In the genomic region with DNA sequence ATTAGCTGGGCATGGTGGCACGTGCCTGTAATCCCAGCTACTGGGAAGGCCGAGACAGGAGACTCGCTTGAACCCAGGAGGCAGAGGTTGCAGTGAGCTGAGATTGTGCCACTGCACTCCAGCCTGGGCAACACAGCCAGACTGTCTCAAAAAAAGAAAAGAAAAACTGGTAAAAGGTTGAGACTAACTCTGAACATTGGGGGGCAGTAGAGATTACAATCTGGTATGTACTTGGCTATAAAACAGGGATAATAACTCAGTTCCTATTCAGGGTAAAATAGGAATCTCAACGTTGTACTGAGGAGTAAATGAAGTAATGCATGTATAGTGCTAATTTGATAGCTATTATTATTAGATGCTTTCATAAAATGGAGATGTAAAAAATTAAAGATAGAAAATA, we compare ENCODE assay signal across 1 cellular context.
TF ChIP-seq lines count a peak whose summit lies in the region.

No MANE protein-coding gene starts in this region.

TF ChIP-seq in liver, 16 proteins besides CTCF, POLR2A, EP300 and RAD21 (continued from another document):
- TF ChIP-seq, protein P1, sequence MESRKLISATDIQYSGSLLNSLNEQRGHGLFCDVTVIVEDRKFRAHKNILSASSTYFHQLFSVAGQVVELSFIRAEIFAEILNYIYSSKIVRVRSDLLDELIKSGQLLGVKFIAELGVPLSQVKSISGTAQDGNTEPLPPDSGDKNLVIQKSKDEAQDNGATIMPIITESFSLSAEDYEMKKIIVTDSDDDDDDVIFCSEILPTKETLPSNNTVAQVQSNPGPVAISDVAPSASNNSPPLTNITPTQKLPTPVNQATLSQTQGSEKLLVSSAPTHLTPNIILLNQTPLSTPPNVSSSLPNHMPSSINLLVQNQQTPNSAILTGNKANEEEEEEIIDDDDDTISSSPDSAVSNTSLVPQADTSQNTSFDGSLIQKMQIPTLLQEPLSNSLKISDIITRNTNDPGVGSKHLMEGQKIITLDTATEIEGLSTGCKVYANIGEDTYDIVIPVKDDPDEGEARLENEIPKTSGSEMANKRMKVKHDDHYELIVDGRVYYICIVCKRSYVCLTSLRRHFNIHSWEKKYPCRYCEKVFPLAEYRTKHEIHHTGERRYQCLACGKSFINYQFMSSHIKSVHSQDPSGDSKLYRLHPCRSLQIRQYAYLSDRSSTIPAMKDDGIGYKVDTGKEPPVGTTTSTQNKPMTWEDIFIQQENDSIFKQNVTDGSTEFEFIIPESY (IDR thresholded peaks at IDR 0.05), result no peak
- no peak for TF ChIP-seq JUND (IDR thresholded peaks at IDR 0.05)
- TF ChIP-seq FOXA1 (IDR thresholded peaks at IDR 0.05), result no peak
- TF ChIP-seq HNF4G (IDR thresholded peaks at IDR 0.05), result no peak
- TF ChIP-seq, protein P2, sequence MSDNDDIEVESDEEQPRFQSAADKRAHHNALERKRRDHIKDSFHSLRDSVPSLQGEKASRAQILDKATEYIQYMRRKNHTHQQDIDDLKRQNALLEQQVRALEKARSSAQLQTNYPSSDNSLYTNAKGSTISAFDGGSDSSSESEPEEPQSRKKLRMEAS (IDR thresholded peaks at IDR 0.05), result no peak
- no peak for TF ChIP-seq SP1 (IDR thresholded peaks at IDR 0.05)
- no peak for TF ChIP-seq HNF4A (conservative IDR thresholded peaks at IDR 0.05)
- TF ChIP-seq, protein P3, sequence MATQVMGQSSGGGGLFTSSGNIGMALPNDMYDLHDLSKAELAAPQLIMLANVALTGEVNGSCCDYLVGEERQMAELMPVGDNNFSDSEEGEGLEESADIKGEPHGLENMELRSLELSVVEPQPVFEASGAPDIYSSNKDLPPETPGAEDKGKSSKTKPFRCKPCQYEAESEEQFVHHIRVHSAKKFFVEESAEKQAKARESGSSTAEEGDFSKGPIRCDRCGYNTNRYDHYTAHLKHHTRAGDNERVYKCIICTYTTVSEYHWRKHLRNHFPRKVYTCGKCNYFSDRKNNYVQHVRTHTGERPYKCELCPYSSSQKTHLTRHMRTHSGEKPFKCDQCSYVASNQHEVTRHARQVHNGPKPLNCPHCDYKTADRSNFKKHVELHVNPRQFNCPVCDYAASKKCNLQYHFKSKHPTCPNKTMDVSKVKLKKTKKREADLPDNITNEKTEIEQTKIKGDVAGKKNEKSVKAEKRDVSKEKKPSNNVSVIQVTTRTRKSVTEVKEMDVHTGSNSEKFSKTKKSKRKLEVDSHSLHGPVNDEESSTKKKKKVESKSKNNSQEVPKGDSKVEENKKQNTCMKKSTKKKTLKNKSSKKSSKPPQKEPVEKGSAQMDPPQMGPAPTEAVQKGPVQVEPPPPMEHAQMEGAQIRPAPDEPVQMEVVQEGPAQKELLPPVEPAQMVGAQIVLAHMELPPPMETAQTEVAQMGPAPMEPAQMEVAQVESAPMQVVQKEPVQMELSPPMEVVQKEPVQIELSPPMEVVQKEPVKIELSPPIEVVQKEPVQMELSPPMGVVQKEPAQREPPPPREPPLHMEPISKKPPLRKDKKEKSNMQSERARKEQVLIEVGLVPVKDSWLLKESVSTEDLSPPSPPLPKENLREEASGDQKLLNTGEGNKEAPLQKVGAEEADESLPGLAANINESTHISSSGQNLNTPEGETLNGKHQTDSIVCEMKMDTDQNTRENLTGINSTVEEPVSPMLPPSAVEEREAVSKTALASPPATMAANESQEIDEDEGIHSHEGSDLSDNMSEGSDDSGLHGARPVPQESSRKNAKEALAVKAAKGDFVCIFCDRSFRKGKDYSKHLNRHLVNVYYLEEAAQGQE (IDR thresholded peaks at IDR 0.05), result no peak
TF ChIP-seq in liver: peak in this region for 0.
